Comparison of ENCODE assay signal across 20 cellular contexts in the genomic region with DNA sequence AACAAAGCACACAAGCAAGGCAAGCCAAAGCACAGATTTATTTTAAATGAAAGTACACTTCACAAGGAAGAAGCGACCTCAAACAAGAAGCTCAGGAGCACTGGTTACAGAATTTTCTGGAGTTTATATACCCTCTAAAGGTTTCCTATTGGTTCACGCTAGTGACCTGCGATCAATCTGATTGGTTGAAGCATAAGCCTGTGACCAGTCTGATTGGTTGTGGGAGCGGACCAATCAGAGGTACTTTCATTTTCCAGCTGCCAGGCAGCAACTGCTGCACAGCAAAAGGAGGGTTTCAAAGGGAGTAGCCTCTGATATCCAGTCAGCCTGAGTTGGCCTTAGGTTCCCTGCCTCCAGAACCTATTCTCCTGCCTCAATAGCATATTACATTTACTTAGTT. TPM values are rescaled to one million over a fixed set of nuclear protein-coding genes. Genes with fewer than 3 reads are reported as not detected.
DNase-seq lines count a peak whose midpoint lies in the region; ATAC-seq, FAIRE-seq and TF ChIP-seq lines count a peak whose summit lies in the region.
"Had no signal": no experiment of that assay in that cellular context is flagged by ENCODE, and none has a peak within 500 bp of the region (broad histone marks: within the 10 kb centered on the region; RNA-seq: fewer than 3 reads in every experiment).

No MANE protein-coding gene starts in this region.

- no peak for TF ChIP-seq CTCF in keratinocyte (optimal IDR thresholded peaks at IDR 0.05 in 1 of 3, IDR thresholded peaks at IDR 0.05 in 1 of 3, conservative IDR thresholded peaks at IDR 0.05 in 1 of 3; ENCODE audit: extremely low read depth in 1 of 3, insufficient read depth in 2 of 3, low read length in 3 of 3)

- peak overlapping the region; percentile 51 for H3K4me2 ChIP-seq in keratinocyte (ENCODE audit: control insufficient read depth, extremely low read depth, insufficient read depth, low read depth, low read length)
- H3K4me2 ChIP-seq: KMS-11 had no signal

- H3K9me3 ChIP-seq in keratinocyte (ENCODE audit: control insufficient read depth, low read depth, low read length): no peaks in the 10 kb centered on the region
- H3K9me3 ChIP-seq: MG63 had no signal

- dilution Hi-C loops in keratinocyte (cut with MboI; ENCODE audit: extremely low pct_ligation_motif_present, low sequenced_read_pairs): no loop called here

- peak; percentile 2 for DNase-seq in DMS53 (lab: John Stamatoyannopoulos, UW)
- DNase-seq in DMS53 treated with DMSO at 0.1 percent for 48 hours (lab: John Stamatoyannopoulos, UW; ENCODE audit: unreplicated experiment): no peak
- DNase-seq in NAMALWA (ENCODE audit: low spot score): peak; percentile 19
- DNase-seq in keratinocyte (ENCODE audit: low read depth, low spot score): peak; percentile 40
- DNase-seq in NCI-H2081 (lab: John Stamatoyannopoulos, UW): no peak
- DNase-seq: C1 segment of cervical spinal cord; GM23248; MG63; NCI-H1417; NCI-H2029; NCI-H510A treated with DMSO at 0.1 percent for 48 hours; NK-92 treated with Interleukin-12 subunit alpha and Interleukin-12 subunit beta, amount 100 ng/mL, for 24 hours; PC-3; Right ventricle myocardium superior had no signal

- FAIRE-seq in keratinocyte (lab: Jason Lieb, UNC): peak; percentile 92
- FAIRE-seq: GM19239 had no signal

- H3K36me3 ChIP-seq in keratinocyte (ENCODE audit: control insufficient read depth in 2 of 2, extremely low read depth in 1 of 2, insufficient read depth in 2 of 2, low read length in 2 of 2): peaks cover under 1 to 2% of the 10 kb centered on the region in 2 experiments
- H3K36me3 ChIP-seq: MG63 had no signal

- H3K4me3 ChIP-seq in keratinocyte (ENCODE audit: control insufficient read depth in 2 of 3, extremely low read depth in 1 of 3, insufficient read depth in 2 of 3, low read depth in 1 of 3, low read length in 3 of 3): peak overlapping the region; percentile 36 to 47 (median 47)
- H3K4me3 ChIP-seq: GM23248, MG63 had no signal

- peaks cover 39% of the 10 kb centered on the region for H3K4me1 ChIP-seq in keratinocyte (ENCODE audit: control insufficient read depth, extremely low read depth, insufficient read depth, low read length)

- H3K27ac ChIP-seq in keratinocyte (ENCODE audit: control insufficient read depth, insufficient read depth, low read length): peak overlapping the region; percentile 53
- H3K27ac ChIP-seq: 22Rv1, GM23248, KMS-11 had no signal

- H3K79me2 ChIP-seq in keratinocyte (ENCODE audit: control insufficient read depth, insufficient read depth, low read length): peaks cover 8% of the 10 kb centered on the region

- no peak overlapping the region for H2AFZ ChIP-seq in keratinocyte (ENCODE audit: control insufficient read depth, low read length)
- H2AFZ ChIP-seq: GM23248 had no signal

- ATAC-seq in SK-N-SH treated with all-trans-retinoic acid at 6 μM for 48 hours (peak; percentile 71), HG03354 (IDR thresholded peaks at IDR 0.05; ENCODE audit: poor library complexity, severe bottlenecking, unreplicated experiment) (no peak), GM18519 (IDR thresholded peaks at IDR 0.05; ENCODE audit: low FRiP score, unreplicated experiment) (no peak)
- ATAC-seq: PC-3 had no signal

- no peaks in the 10 kb centered on the region for H3K27me3 ChIP-seq in keratinocyte (ENCODE audit: control insufficient read depth, extremely low read depth, insufficient read depth, low read length)
- H3K27me3 ChIP-seq: MG63 had no signal

- peak overlapping the region; percentile 59 for H3K9ac ChIP-seq in keratinocyte (ENCODE audit: control insufficient read depth, extremely low read depth, insufficient read depth, low read length)
- H3K9ac ChIP-seq: GM23248, KMS-11 had no signal

- peaks cover 3% of the 10 kb centered on the region for H4K20me1 ChIP-seq in keratinocyte (ENCODE audit: control insufficient read depth, extremely low read depth, insufficient read depth, low read length)

- no peaks in the 10 kb centered on the region for H3K9me1 ChIP-seq in keratinocyte (ENCODE audit: control insufficient read depth, extremely low read depth, insufficient read depth, low read length)

TF ChIP-seq in SK-N-SH treated with all-trans-retinoic acid at 6 μM for 48 hours, 23 proteins besides CTCF, POLR2A, EP300 and RAD21:
- TF ChIP-seq TSHZ2 (CRISPR knock-in tag; IDR thresholded peaks at IDR 0.05): no peak
- no peak for TF ChIP-seq CSRNP3 (CRISPR knock-in tag; IDR thresholded peaks at IDR 0.05)
- no peak for TF ChIP-seq GLIS3 (CRISPR knock-in tag; IDR thresholded peaks at IDR 0.05)
TF ChIP-seq in SK-N-SH treated with all-trans-retinoic acid at 6 μM for 48 hours: peak in this region for 0.

RNA-seq across cellular contexts. Expression of gene AREG, which starts 4.6 kb away (rescaled TPM):
- 789 to 1,566 TPM (median 1,110 TPM) in 3 replicates for polyA plus RNA-seq in keratinocyte
- polyA plus RNA-seq in keratinocyte (2011; ENCODE audit: low read depth): 1,014 TPM
- 1,009 and 1,335 TPM in 2 replicates for polyA plus RNA-seq in keratinocyte (2011; cell fraction: cytosol; rRNA removed)
- polyA plus RNA-seq in keratinocyte (2011; cell fraction: nucleus; rRNA removed): 1,924 and 2,206 TPM in 2 replicates
- polyA plus RNA-seq in keratinocyte (2012; ENCODE audit: low replicate concordance): 940 and 1,075 TPM in 2 replicates
- polyA minus RNA-seq in keratinocyte: 250 to 495 TPM (median 271 TPM) in 3 replicates
- 555 TPM for polyA minus RNA-seq in keratinocyte (2011; cell fraction: cytosol; rRNA and poly(A)+ RNA removed)
- polyA minus RNA-seq in keratinocyte (2011; cell fraction: nucleus; rRNA and poly(A)+ RNA removed): 568 and 706 TPM in 2 replicates

Comparison
In these comparisons a context has a peak if more than half of its experiments do, and no peak if none do; other contexts are left out.
1. DNase-seq: peak in DMS53 (single experiment), NAMALWA (single experiment) and keratinocyte (single experiment); none in DMS53 treated with DMSO at 0.1 percent for 48 hours (single experiment) and NCI-H2081 (0 of 2).